In genomic region chr13:91398413-91399188, GRCh38 we compare ENCODE assay signal across 8 cellular contexts. TPM values are rescaled to one million over a fixed set of nuclear protein-coding genes. Genes with fewer than 3 reads are reported as not detected.
DNase-seq lines count a peak whose midpoint lies in the region; ATAC-seq and TF ChIP-seq lines count a peak whose summit lies in the region.

GPC5 (plus strand) TSS chr13:91398621.

- TF ChIP-seq POLR2A in esophagus muscularis mucosa (IDR thresholded peaks at IDR 0.05; ENCODE audit: low read depth) = no peak

- no peak within 1 kb of the TSS for H3K27ac ChIP-seq in esophagus muscularis mucosa (replicated peaks in 1 of 4)

- H3K9me3 ChIP-seq in NT2/D1 (ENCODE audit: insufficient read depth, low read length) = no peaks in the 10 kb centered on the region
- H3K9me3 ChIP-seq in esophagus muscularis mucosa = no peaks in the 10 kb centered on the region

- no peaks in the 10 kb centered on the region for H3K36me3 ChIP-seq in NT2/D1 (ENCODE audit: insufficient read depth, insufficient read length, low read length)
- no peaks in the 10 kb centered on the region for H3K36me3 ChIP-seq in esophagus muscularis mucosa

- H3K4me3 Mint-ChIP-seq in naive B cell = peak within 1 kb of the TSS; percentile 74 to 88 (median 86)
- H3K4me3 Mint-ChIP-seq in stimulated activated effector memory CD8-positive, alpha-beta T cell treated with anti-CD3 and anti-CD28 coated beads, Interleukin-12 subunit alpha, Interleukin-12 subunit beta, amount 100 ng/mL, for 72 hours = peak within 1 kb of the TSS; percentile 72

- intact Hi-C loops in esophagus muscularis mucosa (cut with DNase I) = no loop called here

- TF ChIP-seq CTCF in esophagus muscularis mucosa (IDR thresholded peaks at IDR 0.05) = no peak

- H3K27me3 Mint-ChIP-seq in naive B cell = peaks cover 19 to 28% (median 23%) of the 10 kb centered on the region in 3 donors

- H3K4me1 Mint-ChIP-seq in naive B cell = peaks cover 14 to 28% (median 18%) of the 10 kb centered on the region in 3 donors
- peaks cover 12% of the 10 kb centered on the region for H3K4me1 Mint-ChIP-seq in stimulated activated effector memory CD8-positive, alpha-beta T cell treated with anti-CD3 and anti-CD28 coated beads, Interleukin-12 subunit alpha, Interleukin-12 subunit beta, amount 100 ng/mL, for 72 hours

- H3K4me1 ChIP-seq in NT2/D1 (ENCODE audit: insufficient read depth, insufficient read length) = no peaks in the 10 kb centered on the region
- peaks cover 11 to 19% (median 17%) of the 10 kb centered on the region in 4 donors for H3K4me1 ChIP-seq in esophagus muscularis mucosa

- H3K27ac Mint-ChIP-seq in naive B cell = peak within 1 kb of the TSS in 2 of 6 donors; percentile 7 to 62
- H3K27ac Mint-ChIP-seq in stimulated activated effector memory CD8-positive, alpha-beta T cell treated with anti-CD3 and anti-CD28 coated beads, Interleukin-12 subunit alpha, Interleukin-12 subunit beta, amount 100 ng/mL, for 72 hours = peak within 1 kb of the TSS; percentile 50

- H3K27me3 ChIP-seq in NT2/D1 (ENCODE audit: insufficient read depth, insufficient read length) (peaks cover 51% of the 10 kb centered on the region), esophagus muscularis mucosa (peaks cover 0 to 70% (median 22%) of the 10 kb centered on the region in 4 donors)

- 5% methylated on average over 8 of the region's 76 CpGs for WGBS in esophagus muscularis mucosa

- DNase-seq in C1 segment of cervical spinal cord (lab: John Stamatoyannopoulos, UW) (peak in 13 of 14 donors; percentile 7 to 82 (median 61)), NT2/D1 (ENCODE audit: low read depth, low spot score) (peak; percentile 43), activated T-cell treated with anti-CD3 and anti-CD28 coated beads for 24 hours (ENCODE audit: low read depth) (peak; percentile 78), esophagus muscularis mucosa (ENCODE audit: extremely low spot score) (no peak), naive B cell (peak; percentile 68)
- DNase-seq in stimulated activated effector memory CD8-positive, alpha-beta T cell treated with anti-CD3 and anti-CD28 coated beads, Interleukin-12 subunit alpha, Interleukin-12 subunit beta, amount 100 ng/mL, for 72 hours (ENCODE audit: low spot score in 2 of 2) = peak; percentile 80 to 83

- H3K4me3 ChIP-seq in NT2/D1 (ENCODE audit: insufficient read length, low read depth) (peak within 1 kb of the TSS; percentile 58), esophagus muscularis mucosa (peak within 1 kb of the TSS; percentile 52 to 60 (median 54))

- ATAC-seq in GM19351 (IDR thresholded peaks at IDR 0.05; ENCODE audit: unreplicated experiment) (peak; percentile 95), HG03442 (IDR thresholded peaks at IDR 0.05; ENCODE audit: unreplicated experiment) (peak; percentile 96), naive B cell (ENCODE audit: low read depth in 2 of 2) (peak; percentile 95)
- ATAC-seq in stimulated activated effector memory CD8-positive, alpha-beta T cell treated with anti-CD3 and anti-CD28 coated beads, Interleukin-12 subunit alpha, Interleukin-12 subunit beta, amount 100 ng/mL, for 72 hours = peak; percentile 98

- peaks cover 0 to 1% (median 0%) of the 10 kb centered on the region in 7 donors for H3K9me3 Mint-ChIP-seq in naive B cell
- H3K9me3 Mint-ChIP-seq in stimulated activated effector memory CD8-positive, alpha-beta T cell treated with anti-CD3 and anti-CD28 coated beads, Interleukin-12 subunit alpha, Interleukin-12 subunit beta, amount 100 ng/mL, for 72 hours = no peaks in the 10 kb centered on the region

- peak within 1 kb of the TSS; percentile 79 for H3K9ac ChIP-seq in NT2/D1 (ENCODE audit: insufficient read length, low read depth)

- TF ChIP-seq EP300 in esophagus muscularis mucosa (IDR thresholded peaks at IDR 0.05) = no peak

- H3K36me3 Mint-ChIP-seq in naive B cell = no peaks in the 10 kb centered on the region
- H3K36me3 Mint-ChIP-seq in stimulated activated effector memory CD8-positive, alpha-beta T cell treated with anti-CD3 and anti-CD28 coated beads, Interleukin-12 subunit alpha, Interleukin-12 subunit beta, amount 100 ng/mL, for 72 hours = no peaks in the 10 kb centered on the region

RNA-seq across cellular contexts. Expression of gene GPC5, which starts in this region (rescaled TPM):
- total RNA-seq in esophagus muscularis mucosa = under 1 TPM in 3 of 4 donors, not detected in 1; 0.13 to 0.42 (median 0.33) TPM
- polyA plus RNA-seq in naive B cell (ENCODE audit: low read depth in 6 of 6) = 1 to 10 TPM in 1 of 6 donors, under 1 TPM in 2, not detected in 3; 0.30 to 1.0 (median 0.40) TPM
